In genomic region chr15:79953951-79954444, GRCh38 we compare ENCODE assay signal across 12 cellular contexts. TPM values are rescaled to one million over a fixed set of nuclear protein-coding genes. Genes with fewer than 3 reads are reported as not detected.
DNase-seq lines count a peak whose midpoint lies in the region; ATAC-seq and TF ChIP-seq lines count a peak whose summit lies in the region.
"Had no signal": no experiment of that assay in that cellular context is flagged by ENCODE, and none has a peak within 500 bp of the region (broad histone marks: within the 10 kb centered on the region; RNA-seq: fewer than 3 reads in every experiment).

No MANE protein-coding gene starts in this region.

- DNase-seq in GM23248 (peak; percentile 15), SKM-1 treated with dmso at 0.1 percent for 144 hours (lab: John Stamatoyannopoulos, UW; ENCODE audit: unreplicated experiment) (peak; percentile 46), lower lobe of right lung (no peak), esophagus squamous epithelium (lab: John Stamatoyannopoulos, UW) (no peak), adrenal gland (no peak), tibial artery (no peak)
- DNase-seq in activated CD4-positive, alpha-beta T cell treated with anti-CD3 and anti-CD28 coated beads, Interleukin-2, amount 50 U/mL, for 1 hour: no peak
- DNase-seq: H7, NCI-H1105 treated with DMSO at 0.1 percent for 48 hours, nephron progenitor cell had no signal

- H3K27me3 ChIP-seq in BLaER1: no peaks in the 10 kb centered on the region
- H3K27me3 ChIP-seq in GM23248 (replicated peaks; ENCODE audit: insufficient read depth): no peaks in the 10 kb centered on the region
- H3K27me3 ChIP-seq in lower lobe of right lung (ENCODE audit: low read depth): no peaks in the 10 kb centered on the region
- no peaks in the 10 kb centered on the region for H3K27me3 ChIP-seq in esophagus squamous epithelium
- H3K27me3 ChIP-seq in adrenal gland: no peaks in the 10 kb centered on the region
- no peaks in the 10 kb centered on the region for H3K27me3 ChIP-seq in tibial artery
- H3K27me3 ChIP-seq: SJSA1 had no signal

- H3F3A ChIP-seq in GM23248 (ENCODE audit: insufficient read depth): no peaks in the 10 kb centered on the region

- H3K36me3 ChIP-seq in BLaER1: no peaks in the 10 kb centered on the region
- H3K36me3 ChIP-seq in GM23248 (ENCODE audit: low read depth): no peaks in the 10 kb centered on the region
- no peaks in the 10 kb centered on the region for H3K36me3 ChIP-seq in lower lobe of right lung
- no peaks in the 10 kb centered on the region for H3K36me3 ChIP-seq in esophagus squamous epithelium
- H3K36me3 ChIP-seq in adrenal gland (replicated peaks in 1 of 2): no peaks in the 10 kb centered on the region
- H3K36me3 ChIP-seq in tibial artery: no peaks in the 10 kb centered on the region
- H3K36me3 ChIP-seq: SJSA1 had no signal

- H3K9me2 ChIP-seq in GM23248 (ENCODE audit: insufficient read depth): no peaks in the 10 kb centered on the region

- H3K27ac ChIP-seq in BLaER1 (no peak overlapping the region), GM23248 (no peak overlapping the region), lower lobe of right lung (peak overlapping the region; percentile 2), esophagus squamous epithelium (no peak overlapping the region), adrenal gland (no peak overlapping the region), tibial artery (no peak overlapping the region)
- H3K27ac ChIP-seq: SJSA1 had no signal

- H3K4me2 ChIP-seq in BLaER1 (peak overlapping the region; percentile 40; the same call in 1 of the 2 replicates), GM23248 (ENCODE audit: unreplicated experiment) (no peak overlapping the region)

- TF ChIP-seq CTCF in lower lobe of right lung (IDR thresholded peaks at IDR 0.05) (no peak), esophagus squamous epithelium (IDR thresholded peaks at IDR 0.05) (no peak), adrenal gland (IDR thresholded peaks at IDR 0.05) (no peak), tibial artery (IDR thresholded peaks at IDR 0.05) (no peak)

- intact Hi-C loops in lower lobe of right lung (cut with DNase I) (no loop called here), esophagus squamous epithelium (cut with DNase I) (no loop called here), adrenal gland (cut with DNase I) (no loop called here), tibial artery (cut with DNase I; ENCODE audit: low total_unique reads) (no loop called here)

- H3K9me3 ChIP-seq in BLaER1: no peaks in the 10 kb centered on the region
- no peaks in the 10 kb centered on the region for H3K9me3 ChIP-seq in GM23248 (ENCODE audit: low read depth)
- H3K9me3 ChIP-seq in lower lobe of right lung: no peaks in the 10 kb centered on the region
- H3K9me3 ChIP-seq in esophagus squamous epithelium: no peaks in the 10 kb centered on the region
- H3K9me3 ChIP-seq in adrenal gland (replicated peaks in 1 of 3): no peaks in the 10 kb centered on the region
- no peaks in the 10 kb centered on the region for H3K9me3 ChIP-seq in tibial artery
- H3K9me3 ChIP-seq: SJSA1 had no signal

- in situ Hi-C loops in GM23248 (cut with MboI): no loop called here

- H3K79me2 ChIP-seq in GM23248 (ENCODE audit: insufficient read depth): no peaks in the 10 kb centered on the region

- H3K9ac ChIP-seq in BLaER1: no peak overlapping the region
- no peak overlapping the region for H3K9ac ChIP-seq in GM23248

- H4K20me1 ChIP-seq in BLaER1 (no peaks in the 10 kb centered on the region), GM23248 (ENCODE audit: insufficient read depth) (no peaks in the 10 kb centered on the region)

- peak; percentile 50 to 77 for ATAC-seq in lower lobe of right lung

- 32 to 38% methylated on average over 1 of the region's 1 CpG for WGBS in GM23248 (ENCODE audit: low coverage in 1 of 2, low lambda C conversion rate in 2 of 2, missing lambda C conversion rate in 2 of 2), 2 experiments
- WGBS in esophagus squamous epithelium, 2 donors: 36 to 47% methylated on average over 1 of the region's 1 CpG
- WGBS in adrenal gland, 4 donors: 17 to 44% (median 34%) methylated on average over 1 of the region's 1 CpG

- H3K4me1 ChIP-seq in BLaER1 (peaks cover 18% of the 10 kb centered on the region), GM23248 (ENCODE audit: insufficient read depth) (no peaks in the 10 kb centered on the region), lower lobe of right lung (peaks cover 30% of the 10 kb centered on the region), esophagus squamous epithelium (no peaks in the 10 kb centered on the region), adrenal gland (replicated peaks in 1 of 2) (no peaks in the 10 kb centered on the region), tibial artery (no peaks in the 10 kb centered on the region)
- H3K4me1 ChIP-seq: SJSA1 had no signal

- H2AFZ ChIP-seq in GM23248: no peak overlapping the region

- TF ChIP-seq POLR2A in esophagus squamous epithelium (IDR thresholded peaks at IDR 0.05): no peak
- no peak for TF ChIP-seq POLR2A in adrenal gland (IDR thresholded peaks at IDR 0.05)

- H3K4me3 ChIP-seq in BLaER1: no peak overlapping the region
- no peak overlapping the region for H3K4me3 ChIP-seq in GM23248
- H3K4me3 ChIP-seq in lower lobe of right lung: no peak overlapping the region
- H3K4me3 ChIP-seq in esophagus squamous epithelium: no peak overlapping the region
- H3K4me3 ChIP-seq in adrenal gland: no peak overlapping the region
- H3K4me3 ChIP-seq in tibial artery: no peak overlapping the region
- H3K4me3 ChIP-seq: SJSA1 had no signal

RNA-seq across cellular contexts. Expression of gene BCL2A1, which starts 17.0 kb away (rescaled TPM):
- total RNA-seq in GM23248 (2014; rRNA removed; shearing (Covaris generic)): 1.6 TPM in 1 of 2 replicates, not detected in the other
- 1.0 and 1.2 TPM in 2 replicates for polyA plus RNA-seq in GM23248 (2016; fragmentation: Nextera tagmentation; extraction: Ambion mirVana)
- 124 TPM for total RNA-seq in lower lobe of right lung
- 1 to 10 TPM in 2 of 4 donors, under 1 TPM in 1, not detected in 1; 0.45 to 2.7 (median 1.2) TPM for total RNA-seq in esophagus squamous epithelium
- 1 to 10 TPM in 4 of 8 donors, under 1 TPM in 3, not detected in 1; 0.56 to 4.2 (median 1.0) TPM for total RNA-seq in adrenal gland
- 10 to 100 TPM in 1 of 3 donors, 1 to 10 TPM in 2; 1.4 to 19.1 (median 1.8) TPM for polyA plus RNA-seq in adrenal gland
- total RNA-seq: H7 had no signal

RNA-seq across cellular contexts. Expression of gene MTHFS, which starts 57.2 kb away (rescaled TPM):
- 17.4 and 29.1 TPM in 2 replicates for total RNA-seq in GM23248 (2014; rRNA removed; shearing (Covaris generic))
- polyA plus RNA-seq in GM23248 (2016; fragmentation: Nextera tagmentation; extraction: Ambion mirVana): 37.3 and 38.2 TPM in 2 replicates
- total RNA-seq in lower lobe of right lung: 37.4 TPM
- total RNA-seq in esophagus squamous epithelium: 10 to 100 TPM in 2 of 4 donors, 1 to 10 TPM in 2; 4.8 to 11.8 (median 9.9) TPM
- 10 to 100 TPM in 7 of 8 donors, 1 to 10 TPM in 1; 8.7 to 59.3 (median 28.2) TPM for total RNA-seq in adrenal gland
- 10 to 100 TPM; 25.8 to 63.6 (median 53.6) TPM for polyA plus RNA-seq in adrenal gland

Comparison
In these comparisons a context has a peak if more than half of its experiments do, and no peak if none do; other contexts are left out.
1. DNase-seq: peak in GM23248 (single experiment) and SKM-1 treated with dmso at 0.1 percent for 144 hours (single experiment); none in lower lobe of right lung (single experiment), activated CD4-positive, alpha-beta T cell treated with anti-CD3 and anti-CD28 coated beads, Interleukin-2, amount 50 U/mL, for 1 hour (single experiment), esophagus squamous epithelium (single experiment), adrenal gland (0 of 7) and tibial artery (0 of 2).
2. RNA of gene BCL2A1, which starts 17.0 kb away (total RNA-seq): 124 TPM in lower lobe of right lung (single experiment); 0.45 to 2.7 TPM in esophagus squamous epithelium, 0.56 to 4.2 TPM in adrenal gland and 1.6 TPM in GM23248; every median in the first group is over 10 times any median in the second.